In the genomic region with DNA sequence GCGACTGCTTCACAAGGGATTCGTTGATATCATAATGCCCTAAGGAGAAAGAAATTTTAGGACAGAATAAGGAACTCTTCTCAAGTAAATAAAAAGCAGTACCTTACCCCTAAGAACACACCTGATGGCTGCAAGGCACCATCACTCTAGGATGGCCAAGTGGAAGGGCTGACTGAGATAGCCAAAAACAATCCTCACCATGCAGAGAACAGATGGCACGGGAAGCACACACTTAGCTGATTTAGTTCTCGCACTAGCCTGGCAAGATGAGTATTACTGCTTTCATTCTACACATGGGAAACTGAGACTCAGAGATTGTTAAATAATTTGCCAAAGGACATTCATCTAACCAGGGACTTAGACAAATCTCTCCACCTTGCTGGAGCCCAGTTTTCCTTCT, we compare ENCODE assay signal across 18 cellular contexts. TPM values are rescaled to one million over a fixed set of nuclear protein-coding genes. Genes with fewer than 3 reads are reported as not detected.
DNase-seq lines count a peak whose midpoint lies in the region; ATAC-seq and TF ChIP-seq lines count a peak whose summit lies in the region.
"Had no signal": no experiment of that assay in that cellular context is flagged by ENCODE, and none has a peak within 500 bp of the region (broad histone marks: within the 10 kb centered on the region; RNA-seq: fewer than 3 reads in every experiment).

No MANE protein-coding gene starts in this region.

- H3K79me2 ChIP-seq in SK-N-SH (ENCODE audit: insufficient read depth): no peaks in the 10 kb centered on the region

- H3K4me3 Mint-ChIP-seq in effector memory CD8-positive, alpha-beta T cell: no peak overlapping the region
- H3K4me3 Mint-ChIP-seq: CD4-positive, CD25-positive, alpha-beta regulatory T cell; H9 had no signal

- no peaks in the 10 kb centered on the region for H3K79me1 ChIP-seq in mesenchymal stem cell (replicated peaks; ENCODE audit: low read length, poor library complexity, severe bottlenecking)

- CTCF ChIA-PET in SK-N-SH (lab: Yijun Ruan, JAX): interaction anchor here (1.8 kb wide), 1 partner anchor 22 kb away, joined by 7 read pairs; no protein-coding TSS in a partner anchor

- H3K36me3 ChIP-seq in mesenchymal stem cell (ENCODE audit: control insufficient read depth in 1 of 2, insufficient read depth in 2 of 2, low read depth in 1 of 2, low read length in 2 of 2): no peaks in the 10 kb centered on the region
- no peaks in the 10 kb centered on the region for H3K36me3 ChIP-seq in suprapubic skin
- H3K36me3 ChIP-seq in SK-N-SH (replicated peaks in 1 of 2; ENCODE audit: control insufficient read depth in 1 of 2, insufficient read depth in 2 of 2, low read length in 1 of 2): no peaks in the 10 kb centered on the region
- H3K36me3 ChIP-seq: BLaER1 treated with 17β-estradiol and CSF1 and Interleukin-3, amounts not matched to agents 10 nM and 100 nM had no signal

- H2BK12ac ChIP-seq in mesenchymal stem cell (ENCODE audit: low read length in 2 of 2): no peak overlapping the region

- H3K27me3 ChIP-seq in mesenchymal stem cell (ENCODE audit: control insufficient read depth in 1 of 2, insufficient read depth in 1 of 2, low read length in 2 of 2) (no peaks in the 10 kb centered on the region), suprapubic skin (no peaks in the 10 kb centered on the region), SK-N-SH (ENCODE audit: insufficient read depth) (no peaks in the 10 kb centered on the region)
- H3K27me3 ChIP-seq: BLaER1 treated with 17β-estradiol and CSF1 and Interleukin-3, amounts not matched to agents 10 nM and 100 nM had no signal

- no peak overlapping the region for H3K27ac Mint-ChIP-seq in effector memory CD8-positive, alpha-beta T cell
- H3K27ac Mint-ChIP-seq: CD4-positive, CD25-positive, alpha-beta regulatory T cell; H9 had no signal

- H2BK5ac ChIP-seq in mesenchymal stem cell (ENCODE audit: low read depth, low read length, poor library complexity, severe bottlenecking): no peak overlapping the region

- no peaks in the 10 kb centered on the region for H4K20me1 ChIP-seq in SK-N-SH (ENCODE audit: insufficient read depth)
- H4K20me1 ChIP-seq: BLaER1 treated with 17β-estradiol and CSF1 and Interleukin-3, amounts not matched to agents 10 nM and 100 nM had no signal

- H3K14ac ChIP-seq in mesenchymal stem cell (ENCODE audit: low read length in 2 of 2): no peak overlapping the region

- H3K9me3 ChIP-seq in mesenchymal stem cell (ENCODE audit: control insufficient read depth, low read length) (no peaks in the 10 kb centered on the region), suprapubic skin (no peaks in the 10 kb centered on the region), SK-N-SH (no peaks in the 10 kb centered on the region)
- H3K9me3 ChIP-seq: BLaER1 treated with 17β-estradiol and CSF1 and Interleukin-3, amounts not matched to agents 10 nM and 100 nM had no signal

- no peak for TF ChIP-seq RAD21 in SK-N-SH (IDR thresholded peaks at IDR 0.05; ENCODE audit: low read length)

- H3F3A ChIP-seq in SK-N-SH (replicated peaks; ENCODE audit: insufficient read depth): peaks cover 4% of the 10 kb centered on the region

- H3K4me2 ChIP-seq in mesenchymal stem cell (ENCODE audit: low read length, poor library complexity, severe bottlenecking) (no peak overlapping the region), SK-N-SH (no peak overlapping the region)
- H3K4me2 ChIP-seq: BLaER1 treated with 17β-estradiol and CSF1 and Interleukin-3, amounts not matched to agents 10 nM and 100 nM had no signal

- TF ChIP-seq CTCF in suprapubic skin (IDR thresholded peaks at IDR 0.05) (no peak), SK-N-SH (IDR thresholded peaks at IDR 0.05) (no peak)

- no peak for TF ChIP-seq POLR2A in suprapubic skin (IDR thresholded peaks at IDR 0.05)

- POLR2A ChIA-PET in SK-N-SH (lab: Yijun Ruan, JAX): no interaction called here

- no peak overlapping the region for H3K4ac ChIP-seq in mesenchymal stem cell (ENCODE audit: low read depth in 1 of 2, low read length in 2 of 2)

- DNase-seq in NCI-H82 (lab: John Stamatoyannopoulos, UW) (peak; percentile 23), NCI-H82 treated with DMSO at 0.1 percent for 48 hours (lab: John Stamatoyannopoulos, UW; ENCODE audit: unreplicated experiment) (no peak), cerebellar nuclear complex (lab: John Stamatoyannopoulos, UW) (peak; percentile 73 to 74), mesenchymal stem cell (no peak), suprapubic skin (ENCODE audit: low spot score in 2 of 2) (no peak), mucosa of gallbladder (ENCODE audit: low spot score) (no peak), SK-N-SH (no peak)
- no peak for DNase-seq in effector memory CD8-positive, alpha-beta T cell
- DNase-seq: 8988T; ACHN; Calu3; CD4-positive, CD25-positive, alpha-beta regulatory T cell; DMS 273 treated with DMSO at 0.1 percent for 48 hours; GOT3; H9 had no signal

- no peaks in the 10 kb centered on the region for H3K9me3 Mint-ChIP-seq in effector memory CD8-positive, alpha-beta T cell
- H3K9me3 Mint-ChIP-seq: CD4-positive, CD25-positive, alpha-beta regulatory T cell; H9 had no signal

- no peaks in the 10 kb centered on the region for H3K27me3 Mint-ChIP-seq in effector memory CD8-positive, alpha-beta T cell
- H3K27me3 Mint-ChIP-seq: CD4-positive, CD25-positive, alpha-beta regulatory T cell had no signal

- 100% methylated on average over 4 of the region's 4 CpGs for WGBS in mesenchymal stem cell
- 82% methylated on average over 4 of the region's 4 CpGs for WGBS in suprapubic skin
- WGBS in SK-N-SH (ENCODE audit: low lambda C conversion rate): 90% methylated on average over 4 of the region's 4 CpGs

- no peak overlapping the region for H2AFZ ChIP-seq in mesenchymal stem cell (ENCODE audit: low read depth, low read length)
- H2AFZ ChIP-seq in SK-N-SH (ENCODE audit: low read depth): no peak overlapping the region

- no peak overlapping the region for H4K91ac ChIP-seq in mesenchymal stem cell (ENCODE audit: low read length)

- H3K4me3 ChIP-seq in mesenchymal stem cell (ENCODE audit: insufficient read depth in 1 of 2, low read depth in 1 of 2, low read length in 2 of 2): no peak overlapping the region
- H3K4me3 ChIP-seq in suprapubic skin: no peak overlapping the region
- no peak overlapping the region for H3K4me3 ChIP-seq in SK-N-SH (ENCODE audit: low read depth in 2 of 2, low read length in 1 of 2)
- H3K4me3 ChIP-seq: BLaER1 treated with 17β-estradiol and CSF1 and Interleukin-3, amounts not matched to agents 10 nM and 100 nM; GM12878 had no signal

- no peak overlapping the region for H2BK15ac ChIP-seq in mesenchymal stem cell (ENCODE audit: low read depth, poor library complexity, severe bottlenecking)

- H3K4me1 ChIP-seq in mesenchymal stem cell (ENCODE audit: control insufficient read depth, insufficient read depth, low read depth, low read length) (peaks cover 6% of the 10 kb centered on the region), suprapubic skin (peaks cover 19% of the 10 kb centered on the region), SK-N-SH (ENCODE audit: control insufficient read depth in 1 of 2, insufficient read depth in 2 of 2, low read depth in 1 of 2, low read length in 1 of 2) (peaks cover 4 to 10% of the 10 kb centered on the region in 2 experiments)

- H3K27ac ChIP-seq in mesenchymal stem cell (ENCODE audit: low read length, poor library complexity, severe bottlenecking) (no peak overlapping the region), suprapubic skin (peak overlapping the region; percentile 0), SK-N-SH (ENCODE audit: low read depth in 2 of 2, low read length in 1 of 2) (no peak overlapping the region)
- H3K27ac ChIP-seq: BLaER1 treated with 17β-estradiol and CSF1 and Interleukin-3, amounts not matched to agents 10 nM and 100 nM had no signal

- no peak overlapping the region for H3K23ac ChIP-seq in mesenchymal stem cell (ENCODE audit: low read length in 2 of 2)

- no peak for TF ChIP-seq EP300 in suprapubic skin (IDR thresholded peaks at IDR 0.05)
- TF ChIP-seq EP300 in SK-N-SH (IDR thresholded peaks at IDR 0.05; ENCODE audit: borderline replicate concordance in 1 of 2, low read depth in 1 of 2, low read length in 1 of 2): no peak

- no peaks in the 10 kb centered on the region for H3K36me3 Mint-ChIP-seq in effector memory CD8-positive, alpha-beta T cell (ENCODE audit: insufficient read depth)

- peak overlapping the region; percentile 56 for H3K9ac ChIP-seq in mesenchymal stem cell (ENCODE audit: low read length)
- no peak overlapping the region for H3K9ac ChIP-seq in SK-N-SH
- H3K9ac ChIP-seq: BLaER1 treated with 17β-estradiol and CSF1 and Interleukin-3, amounts not matched to agents 10 nM and 100 nM had no signal

- no peak overlapping the region for H2BK120ac ChIP-seq in mesenchymal stem cell (ENCODE audit: low read depth, low read length)

- H2AK5ac ChIP-seq in mesenchymal stem cell (ENCODE audit: low read length, severe bottlenecking): no peak overlapping the region

- H3K4me1 Mint-ChIP-seq in effector memory CD8-positive, alpha-beta T cell (ENCODE audit: low read depth in 2 of 2): peaks cover 0 to 4% of the 10 kb centered on the region in 2 donors

- no peak overlapping the region for H3K18ac ChIP-seq in mesenchymal stem cell (ENCODE audit: low read depth in 1 of 2, low read length in 2 of 2)

- no peaks in the 10 kb centered on the region for H3K9me2 ChIP-seq in SK-N-SH

- no peak overlapping the region for H4K8ac ChIP-seq in mesenchymal stem cell (ENCODE audit: low read length)

- no peak for ATAC-seq in effector memory CD8-positive, alpha-beta T cell (replicated peaks)
- ATAC-seq: GM12878 had no signal

TF ChIP-seq in SK-N-SH, 30 proteins besides CTCF, POLR2A, EP300 and RAD21 (continues in another document):
- no peak for TF ChIP-seq TCF12 (IDR thresholded peaks at IDR 0.05)
- no peak for TF ChIP-seq MEF2A (IDR thresholded peaks at IDR 0.05; ENCODE audit: borderline replicate concordance, low read depth)

RNA-seq across cellular contexts. Expression of a gene that starts 43.8 kb away (rescaled TPM):
- polyA plus RNA-seq in mesenchymal stem cell (2013, experiment 1 of 2): 9.8 TPM
- 8.9 TPM for polyA plus RNA-seq in mesenchymal stem cell (2013, experiment 2 of 2)
- total RNA-seq in suprapubic skin (1 to 10 TPM; 7.2 to 8.5 (median 7.8) TPM), mucosa of gallbladder (10.8 TPM)
- 8.6 and 8.7 TPM in 2 replicates for polyA plus RNA-seq in SK-N-SH (2012; rRNA removed)
- 6.7 and 8.0 TPM in 2 replicates for polyA plus RNA-seq in SK-N-SH (2012; cell fraction: cytosol; rRNA removed)
- 8.3 and 8.9 TPM in 2 replicates for polyA plus RNA-seq in SK-N-SH (2012; cell fraction: nucleus; rRNA removed)

RNA-seq across cellular contexts. Expression of a gene that starts 45.8 kb away (rescaled TPM):
- 21.6 TPM for polyA plus RNA-seq in mesenchymal stem cell (2013, experiment 1 of 2)
- 21.8 TPM for polyA plus RNA-seq in mesenchymal stem cell (2013, experiment 2 of 2)
- total RNA-seq in suprapubic skin (10 to 100 TPM; 42.4 to 75.4 (median 64.6) TPM), mucosa of gallbladder (57.4 TPM)
- polyA plus RNA-seq in SK-N-SH (2012; rRNA removed): 20.3 and 28.6 TPM in 2 replicates
- 17.2 and 24.0 TPM in 2 replicates for polyA plus RNA-seq in SK-N-SH (2012; cell fraction: cytosol; rRNA removed)
- 17.4 and 17.9 TPM in 2 replicates for polyA plus RNA-seq in SK-N-SH (2012; cell fraction: nucleus; rRNA removed)

RNA-seq across cellular contexts. Expression of a gene that starts 50.6 kb away (rescaled TPM):
- polyA plus RNA-seq in mesenchymal stem cell (2013, experiment 1 of 2): 0.19 TPM
- polyA plus RNA-seq in mesenchymal stem cell (2013, experiment 2 of 2): 0.21 TPM
- total RNA-seq in suprapubic skin (100 to 1,000 TPM in 3 of 4 donors, 10 to 100 TPM in 1; 93.6 to 154 (median 129) TPM), mucosa of gallbladder (1.4 TPM)
- polyA plus RNA-seq in SK-N-SH (2012; rRNA removed): 0.05 TPM in 1 of 2 replicates, not detected in the other
- polyA plus RNA-seq in SK-N-SH (2012; cell fraction: cytosol; rRNA removed): 0.03 TPM in 1 of 2 replicates, not detected in the other
- 0.02 TPM in 1 of 2 replicates, not detected in the other for polyA plus RNA-seq in SK-N-SH (2012; cell fraction: nucleus; rRNA removed)
- total RNA-seq: CD4-positive, CD25-positive, alpha-beta regulatory T cell; Daoy had no signal
- polyA plus RNA-seq: CD4-positive, CD25-positive, alpha-beta regulatory T cell had no signal

Comparison
In these comparisons a context has a peak if more than half of its experiments do, and no peak if none do; other contexts are left out.
1. DNase-seq: peak in NCI-H82 (single experiment) and cerebellar nuclear complex (2 of 2); none in NCI-H82 treated with DMSO at 0.1 percent for 48 hours (single experiment), mesenchymal stem cell (single experiment), suprapubic skin (0 of 2), mucosa of gallbladder (single experiment), effector memory CD8-positive, alpha-beta T cell (0 of 3) and SK-N-SH (single experiment).
2. RNA of a gene that starts 50.6 kb away (total RNA-seq): 93.6 to 154 TPM in suprapubic skin; 1.4 TPM in mucosa of gallbladder (single experiment); every median in the first group is over 10 times any median in the second.